Comparison of ENCODE assay signal across 8 cellular contexts in genomic region chr1:221440658-221441057, GRCh38.
DNase-seq lines count a peak whose midpoint lies in the region; ATAC-seq, FAIRE-seq and TF ChIP-seq lines count a peak whose summit lies in the region.

No MANE protein-coding gene starts in this region.

- no peak overlapping the region for H2BK120ac ChIP-seq in mesendoderm (ENCODE audit: low read depth, low read length)

- no peak overlapping the region for H3K9ac ChIP-seq in HUES48 (ENCODE audit: low read depth, low read length)
- peak overlapping the region; percentile 85 for H3K9ac ChIP-seq in mammary epithelial cell (ENCODE audit: insufficient read depth, low read length)
- no peak overlapping the region for H3K9ac ChIP-seq in mesendoderm (ENCODE audit: low read length)
- H3K9ac ChIP-seq in kidney (ENCODE audit: low read length in 2 of 2): no peak overlapping the region

- H3K9me3 ChIP-seq in BE2C (no peaks in the 10 kb centered on the region), HUES48 (ENCODE audit: control insufficient read depth, insufficient read depth, low read length) (no peaks in the 10 kb centered on the region), mammary epithelial cell (replicated peaks; ENCODE audit: insufficient read depth, low read length) (no peaks in the 10 kb centered on the region), kidney (ENCODE audit: control insufficient read depth in 1 of 2, low read length in 2 of 2) (no peaks in the 10 kb centered on the region)

- H3K18ac ChIP-seq in mesendoderm (ENCODE audit: low read length): peak overlapping the region; percentile 25

- H3K36me3 ChIP-seq in BE2C (no peaks in the 10 kb centered on the region), HUES48 (ENCODE audit: control insufficient read depth, insufficient read depth, low read length) (no peaks in the 10 kb centered on the region), mammary epithelial cell (ENCODE audit: insufficient read depth, low read length) (no peaks in the 10 kb centered on the region), mesendoderm (ENCODE audit: control insufficient read depth, insufficient read depth, low read length) (no peaks in the 10 kb centered on the region), kidney (ENCODE audit: control insufficient read depth in 1 of 2, insufficient read depth in 2 of 2, low read length in 2 of 2) (no peaks in the 10 kb centered on the region)

- CTCF ChIA-PET in mammary epithelial cell (lab: Charles Lee; ENCODE audit: low non-redundant PET): no interaction called here

- H3K4me3 Mint-ChIP-seq in type B pancreatic cell: no peak overlapping the region

- intact Hi-C loops in mammary epithelial cell (cut with micrococcal nuclease) (loop anchor here (1.0 kb wide), 1 partner anchor 727 kb away; no protein-coding TSS in a partner anchor), kidney (cut with DNase I) (no loop called here)

- peak overlapping the region; percentile 5 for H2BK15ac ChIP-seq in mesendoderm (replicated peaks; ENCODE audit: low read depth)

- H3K4me1 ChIP-seq in BE2C (no peaks in the 10 kb centered on the region), HUES48 (ENCODE audit: control insufficient read depth, insufficient read depth, low read length) (peaks cover 9% of the 10 kb centered on the region; the same call in 1 of the 2 replicates), mammary epithelial cell (ENCODE audit: insufficient read depth, low read length) (peaks cover 35% of the 10 kb centered on the region), mesendoderm (ENCODE audit: control insufficient read depth, low read depth, low read length) (peaks cover 3% of the 10 kb centered on the region), kidney (ENCODE audit: control insufficient read depth in 1 of 2, insufficient read depth in 1 of 2, low read depth in 1 of 2, low read length in 2 of 2) (peaks cover 0 to 4% of the 10 kb centered on the region in 2 donors)

- no TSS peak for BruUV-seq in mammary epithelial cell (replicated peaks; lab: Mats Ljungman, UMichigan)

- H3K9me3 Mint-ChIP-seq in type B pancreatic cell: no peaks in the 10 kb centered on the region

- H4K5ac ChIP-seq in mesendoderm (ENCODE audit: low read length): no peak overlapping the region

- no peaks in the 10 kb centered on the region for H3K27me3 ChIP-seq in BE2C
- no peaks in the 10 kb centered on the region for H3K27me3 ChIP-seq in HUES48 (ENCODE audit: control insufficient read depth, insufficient read depth, low read length)
- H3K27me3 ChIP-seq in mammary epithelial cell (ENCODE audit: insufficient read depth, low read length): no peaks in the 10 kb centered on the region
- no peaks in the 10 kb centered on the region for H3K27me3 ChIP-seq in mesendoderm (ENCODE audit: insufficient read depth, low read length, poor library complexity)

- H3K23ac ChIP-seq in mesendoderm (ENCODE audit: low read length): no peak overlapping the region

- FAIRE-seq in kidney (lab: Jason Lieb, UNC): no peak

- no peak overlapping the region for H3K56ac ChIP-seq in mesendoderm (ENCODE audit: low read length)

- no peak overlapping the region for H2AK5ac ChIP-seq in mesendoderm (ENCODE audit: low read length)

- ATAC-seq in GM21447 (IDR thresholded peaks at IDR 0.05; ENCODE audit: unreplicated experiment) (no peak), HG03571 (IDR thresholded peaks at IDR 0.05; ENCODE audit: unreplicated experiment) (no peak)

- H2BK5ac ChIP-seq in mesendoderm (ENCODE audit: low read length): no peak overlapping the region

- H3K79me2 ChIP-seq in mammary epithelial cell (ENCODE audit: insufficient read depth, low read length): no peaks in the 10 kb centered on the region
- no peaks in the 10 kb centered on the region for H3K79me2 ChIP-seq in mesendoderm (ENCODE audit: control insufficient read depth, insufficient read depth, low read length)

- peak overlapping the region; percentile 54 for H2AFZ ChIP-seq in mammary epithelial cell (ENCODE audit: low read depth, low read length)

- peak overlapping the region; percentile 69 for H3K4me2 ChIP-seq in mammary epithelial cell (ENCODE audit: insufficient read depth, low read depth, low read length)
- H3K4me2 ChIP-seq in mesendoderm (ENCODE audit: low read length): no peak overlapping the region

- 26% methylated on average over 5 of the region's 5 CpGs for WGBS in mammary epithelial cell (ENCODE audit: low coverage, missing lambda C conversion rate)
- no CpG with 5 or more reads among the region's 5 CpGs for WGBS in mesendoderm (ENCODE audit: extremely low coverage, insufficient coverage, low lambda C conversion rate)

- no peak overlapping the region for H3K4ac ChIP-seq in mesendoderm (ENCODE audit: low read depth, low read length)

- in situ Hi-C loops in mammary epithelial cell (cut with MboI; ENCODE audit: low sequenced_read_pairs in 2 of 2): loop anchor here in 1 of 2 donors (25.0 kb wide), 1 partner anchor 553 kb away; the partner anchor contains the start of gene HLX

- DNase-seq in BE2C: no peak
- no peak for DNase-seq in mammary epithelial cell
- peak; percentile 34 for DNase-seq in mesendoderm
- no peak for DNase-seq in kidney
- DNase-seq in type B pancreatic cell (ENCODE audit: extremely low spot score, unreplicated experiment): no peak

- no peaks in the 10 kb centered on the region for H4K20me1 ChIP-seq in mammary epithelial cell (ENCODE audit: insufficient read depth, low read length)

- no peaks in the 10 kb centered on the region for H3K36me3 Mint-ChIP-seq in type B pancreatic cell

- dilution Hi-C loops in mammary epithelial cell (cut with HindIII; ENCODE audit: low sequenced_read_pairs): no loop called here

- no peak overlapping the region for H3K27ac Mint-ChIP-seq in type B pancreatic cell

- no peak overlapping the region for H3K4me3 ChIP-seq in BE2C (ENCODE audit: low read depth, low read length)
- no peak overlapping the region for H3K4me3 ChIP-seq in HUES48 (ENCODE audit: low read depth, low read length)
- H3K4me3 ChIP-seq in mammary epithelial cell (replicated peaks in 1 of 3; ENCODE audit: insufficient read depth in 1 of 3, low read depth in 2 of 3, low read length in 3 of 3): peak overlapping the region in 2 of 3 experiments; percentile 2 to 8
- H3K4me3 ChIP-seq in mesendoderm (ENCODE audit: low read length): no peak overlapping the region
- H3K4me3 ChIP-seq in kidney (ENCODE audit: low read length in 2 of 2): no peak overlapping the region

- no peaks in the 10 kb centered on the region for H3K79me1 ChIP-seq in mesendoderm (ENCODE audit: low read length)

- H3K4me1 Mint-ChIP-seq in type B pancreatic cell (ENCODE audit: unreplicated experiment): peaks cover 11% of the 10 kb centered on the region

- H3K27me3 Mint-ChIP-seq in type B pancreatic cell: peaks cover 15% of the 10 kb centered on the region

- no peak overlapping the region for H4K8ac ChIP-seq in mesendoderm (ENCODE audit: low read depth, low read length)

- H3K27ac ChIP-seq in HUES48 (ENCODE audit: low read depth, low read length): peak overlapping the region; percentile 78
- H3K27ac ChIP-seq in mammary epithelial cell (ENCODE audit: insufficient read depth, low read depth, low read length): peak overlapping the region; percentile 99
- no peak overlapping the region for H3K27ac ChIP-seq in mesendoderm (ENCODE audit: low read depth, low read length)
- no peak overlapping the region for H3K27ac ChIP-seq in kidney (ENCODE audit: low read depth in 2 of 2, low read length in 2 of 2)

- TF ChIP-seq CTCF in BE2C (IDR thresholded peaks at IDR 0.05; ENCODE audit: low read depth, low read length) (0 out of 2 replicates have a peak, but pooled peaks have one; percentile 9), mammary epithelial cell (conservative IDR thresholded peaks at IDR 0.05 in 1 of 2, IDR thresholded peaks at IDR 0.05 in 1 of 2; ENCODE audit: extremely low read depth in 1 of 2, insufficient read depth in 1 of 2, low read depth in 1 of 2, low read length in 2 of 2) (no peak), kidney (IDR thresholded peaks at IDR 0.05; ENCODE audit: borderline replicate concordance, extremely low read depth, insufficient read depth) (no peak), type B pancreatic cell (conservative IDR thresholded peaks at IDR 0.05) (no peak)

Comparison
In these comparisons a context has a peak if more than half of its experiments do, and no peak if none do; other contexts are left out.
1. H3K4me3 ChIP-seq: peak in mammary epithelial cell (2 of 3); none in BE2C (single experiment), HUES48 (single experiment), mesendoderm (single experiment) and kidney (0 of 2).
2. H3K27ac ChIP-seq: peak in HUES48 (single experiment) and mammary epithelial cell (single experiment); none in mesendoderm (single experiment) and kidney (0 of 2).